22 cellular contexts compared by ENCODE assay signal in the genomic region with DNA sequence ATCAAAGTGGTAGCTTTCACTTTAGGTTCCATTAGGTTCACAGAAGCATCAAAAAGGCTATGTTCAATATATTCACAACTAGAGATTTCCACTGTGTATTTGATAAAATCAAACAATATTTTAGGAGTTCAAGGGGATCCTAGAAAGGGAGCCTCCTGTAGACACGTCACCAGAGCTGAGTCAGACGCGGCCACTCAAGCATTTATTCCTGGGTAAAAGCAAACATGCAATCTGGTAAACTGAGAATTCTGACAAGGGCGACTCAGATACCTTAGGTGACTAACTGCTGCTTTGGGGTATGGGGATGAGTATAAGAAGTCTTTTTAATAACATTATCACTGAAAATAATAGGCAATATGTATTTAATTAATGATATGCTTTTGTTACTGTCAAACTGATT.
A peak's percentile ranks its signal among the peaks of the same experiment; 100 is the strongest.
DNase-seq lines count a peak whose midpoint lies in the region; ATAC-seq and TF ChIP-seq lines count a peak whose summit lies in the region.
"Had no signal": no experiment of that assay in that cellular context is flagged by ENCODE, and none has a peak within 500 bp of the region (broad histone marks: within the 10 kb centered on the region; RNA-seq: fewer than 3 reads in every experiment).

No MANE protein-coding gene starts in this region.

- no peaks in the 10 kb centered on the region for H3K4me1 Mint-ChIP-seq in CD4-positive, alpha-beta T cell (ENCODE audit: low read depth)
- H3K4me1 Mint-ChIP-seq: CD4-positive, CD25-positive, alpha-beta regulatory T cell had no signal

- H3K27ac Mint-ChIP-seq in CD4-positive, alpha-beta T cell = no peak overlapping the region
- H3K27ac Mint-ChIP-seq: CD4-positive, CD25-positive, alpha-beta regulatory T cell had no signal

- H3K4ac ChIP-seq in mesenchymal stem cell (ENCODE audit: low read depth in 1 of 2, low read length in 2 of 2) (no peak overlapping the region), trophoblast cell (ENCODE audit: low read depth, low read length) (no peak overlapping the region)

- H3K4me1 ChIP-seq in Karpas-422 (ENCODE audit: low read length) (no peaks in the 10 kb centered on the region), mesenchymal stem cell (ENCODE audit: control insufficient read depth, insufficient read depth, low read depth, low read length) (no peaks in the 10 kb centered on the region), trophoblast cell (ENCODE audit: control insufficient read depth in 1 of 2, insufficient read depth in 2 of 2, low read length in 2 of 2) (no peaks in the 10 kb centered on the region)
- H3K4me1 ChIP-seq: BE2C, Caco-2 had no signal

- no peak for ATAC-seq in CD4-positive, alpha-beta T cell (ENCODE audit: poor library complexity)

- H3K4me3 ChIP-seq in Karpas-422 (ENCODE audit: low read length) (no peak overlapping the region), brain microvascular endothelial cell (ENCODE audit: low read depth, low read length) (no peak overlapping the region), mesenchymal stem cell (ENCODE audit: insufficient read depth in 1 of 2, low read depth in 1 of 2, low read length in 2 of 2) (peak overlapping the region in 1 of 2 experiments; percentile 54), trophoblast cell (ENCODE audit: low read depth, low read length) (no peak overlapping the region)
- H3K4me3 ChIP-seq: MG63, SK-N-MC had no signal

- CTCF ChIA-PET in CD4-positive, alpha-beta T cell (lab: Charles Lee) = interaction anchor here (0.6 kb wide), 1 partner anchor 1782 kb away, joined by 3 read pairs; no protein-coding TSS in a partner anchor

- no peaks in the 10 kb centered on the region for H4K20me1 ChIP-seq in Karpas-422 (ENCODE audit: insufficient read depth, low read depth, low read length)

- peaks cover 7% of the 10 kb centered on the region for H3K9me3 Mint-ChIP-seq in CD4-positive, alpha-beta T cell

- no peak overlapping the region for H2BK15ac ChIP-seq in mesenchymal stem cell (ENCODE audit: low read depth, poor library complexity, severe bottlenecking)

- H3K27me3 Mint-ChIP-seq in CD4-positive, alpha-beta T cell = no peaks in the 10 kb centered on the region
- H3K27me3 Mint-ChIP-seq: CD4-positive, CD25-positive, alpha-beta regulatory T cell had no signal

- H3K36me3 ChIP-seq in Karpas-422 (ENCODE audit: insufficient read depth, low read length) (no peaks in the 10 kb centered on the region), brain microvascular endothelial cell (replicated peaks) (no peaks in the 10 kb centered on the region), mesenchymal stem cell (ENCODE audit: control insufficient read depth in 1 of 2, insufficient read depth in 2 of 2, low read depth in 1 of 2, low read length in 2 of 2) (no peaks in the 10 kb centered on the region), trophoblast cell (ENCODE audit: control insufficient read depth in 1 of 2, insufficient read depth in 2 of 2, low read length in 2 of 2) (no peaks in the 10 kb centered on the region)
- H3K36me3 ChIP-seq: BE2C, MG63 had no signal

- POLR2A ChIA-PET in CD4-positive, alpha-beta T cell (lab: Charles Lee) = no interaction called here

- H3K27ac ChIP-seq in Karpas-422 (ENCODE audit: low read length) (no peak overlapping the region), brain microvascular endothelial cell (no peak overlapping the region), mesenchymal stem cell (ENCODE audit: low read length, poor library complexity, severe bottlenecking) (no peak overlapping the region), trophoblast cell (ENCODE audit: low read depth, low read length) (no peak overlapping the region)
- no peak overlapping the region for H3K27ac ChIP-seq in CD4-positive, alpha-beta T cell (ENCODE audit: low read depth, low read length)
- H3K27ac ChIP-seq: SK-N-MC had no signal

- H3K9me2 ChIP-seq in Karpas-422 (replicated peaks; ENCODE audit: insufficient read depth, low read length) = no peaks in the 10 kb centered on the region

- H3K27me3 ChIP-seq in Karpas-422 (ENCODE audit: low read length) (no peaks in the 10 kb centered on the region), brain microvascular endothelial cell (replicated peaks) (no peaks in the 10 kb centered on the region), mesenchymal stem cell (ENCODE audit: control insufficient read depth in 1 of 2, insufficient read depth in 1 of 2, low read length in 2 of 2) (no peaks in the 10 kb centered on the region), trophoblast cell (ENCODE audit: insufficient read depth, low read length) (no peaks in the 10 kb centered on the region)
- H3K27me3 ChIP-seq in CD4-positive, alpha-beta T cell (ENCODE audit: control insufficient read depth, insufficient read depth, low read length) = no peaks in the 10 kb centered on the region
- H3K27me3 ChIP-seq: BE2C, MG63 had no signal

- TF ChIP-seq CTCF in brain microvascular endothelial cell (IDR thresholded peaks at IDR 0.05; ENCODE audit: low read depth, low read length, missing control alignments) = no peak
- no peak for TF ChIP-seq CTCF in CD4-positive, alpha-beta T cell (IDR thresholded peaks at IDR 0.05)

- no peak overlapping the region for H2BK5ac ChIP-seq in mesenchymal stem cell (ENCODE audit: low read depth, low read length, poor library complexity, severe bottlenecking)
- no peak overlapping the region for H2BK5ac ChIP-seq in trophoblast cell (ENCODE audit: low read depth, low read length, poor library complexity)

- H3K4me2 ChIP-seq in Karpas-422 (ENCODE audit: low read depth, low read length, poor library complexity, severe bottlenecking) (no peak overlapping the region), mesenchymal stem cell (ENCODE audit: low read length, poor library complexity, severe bottlenecking) (no peak overlapping the region), trophoblast cell (ENCODE audit: low read length) (no peak overlapping the region)

- H4K8ac ChIP-seq in mesenchymal stem cell (ENCODE audit: low read length) = no peak overlapping the region
- no peak overlapping the region for H4K8ac ChIP-seq in trophoblast cell (ENCODE audit: low read depth, low read length)

- in situ Hi-C loops in brain microvascular endothelial cell (cut with HindIII; ENCODE audit: low pct_ligation_motif_present, low sequenced_read_pairs) = no loop called here

- H4K12ac ChIP-seq in trophoblast cell (ENCODE audit: low read depth, low read length) = no peak overlapping the region

- WGBS in mesenchymal stem cell = 83% methylated on average over 3 of the region's 4 CpGs
- no CpG with 5 or more reads among the region's 4 CpGs for WGBS in trophoblast cell (ENCODE audit: extremely low coverage, insufficient coverage, insufficient read length)

- peak; percentile 7 for DNase-seq in AG20443 (ENCODE audit: low spot score)
- DNase-seq in Karpas-422 = peak; percentile 20
- peak; percentile 21 for DNase-seq in brain microvascular endothelial cell
- DNase-seq in mesenchymal stem cell = no peak
- no peak for DNase-seq in CD4-positive, alpha-beta T cell
- no peak for DNase-seq in anterior cingulate cortex (lab: John Stamatoyannopoulos, UW)
- DNase-seq in NCI-H187 (lab: John Stamatoyannopoulos, UW) = no peak
- DNase-seq in trophoblast cell = no peak
- DNase-seq: 8988T; BE2C; Caco-2; CD4-positive, CD25-positive, alpha-beta regulatory T cell; KG1; MG63; NCI-H1048; NCI-H146; NCI-H2081; NCI-H2171 treated with DMSO at 0.1 percent for 48 hours; NCI-H446; NK-92 treated with Interleukin-12 subunit alpha and Interleukin-12 subunit beta, amount 100 ng/mL, for 24 hours; Right ventricle myocardium superior had no signal

- H3K9me3 ChIP-seq in Karpas-422 (ENCODE audit: low read length) (no peaks in the 10 kb centered on the region), mesenchymal stem cell (ENCODE audit: control insufficient read depth, low read length) (no peaks in the 10 kb centered on the region), trophoblast cell (ENCODE audit: insufficient read depth, low read depth, low read length) (no peaks in the 10 kb centered on the region)
- H3K9me3 ChIP-seq in CD4-positive, alpha-beta T cell (ENCODE audit: control insufficient read depth, low read length) = no peaks in the 10 kb centered on the region
- H3K9me3 ChIP-seq: BE2C had no signal

- H3K79me2 ChIP-seq in Karpas-422 (ENCODE audit: low read length) (no peaks in the 10 kb centered on the region), trophoblast cell (ENCODE audit: control insufficient read depth, insufficient read depth, low read length, poor library complexity) (no peaks in the 10 kb centered on the region)

- no peak overlapping the region for H2BK120ac ChIP-seq in mesenchymal stem cell (ENCODE audit: low read depth, low read length)
- H2BK120ac ChIP-seq in trophoblast cell (ENCODE audit: insufficient read depth, low read length, poor library complexity) = no peak overlapping the region

- H3K23ac ChIP-seq in mesenchymal stem cell (ENCODE audit: low read length in 2 of 2) (no peak overlapping the region), trophoblast cell (ENCODE audit: low read length) (no peak overlapping the region)

- H2BK12ac ChIP-seq in mesenchymal stem cell (ENCODE audit: low read length in 2 of 2) (no peak overlapping the region), trophoblast cell (ENCODE audit: low read length) (no peak overlapping the region)

- H3K79me1 ChIP-seq in mesenchymal stem cell (replicated peaks; ENCODE audit: low read length, poor library complexity, severe bottlenecking) (no peaks in the 10 kb centered on the region), trophoblast cell (ENCODE audit: low read length) (no peaks in the 10 kb centered on the region)

- H4K91ac ChIP-seq in mesenchymal stem cell (ENCODE audit: low read length) (no peak overlapping the region), trophoblast cell (ENCODE audit: low read depth, low read length) (no peak overlapping the region)

- no peak overlapping the region for H3K4me3 Mint-ChIP-seq in CD4-positive, alpha-beta T cell
- H3K4me3 Mint-ChIP-seq: CD4-positive, CD25-positive, alpha-beta regulatory T cell had no signal

- no peaks in the 10 kb centered on the region for H3K36me3 Mint-ChIP-seq in CD4-positive, alpha-beta T cell (ENCODE audit: low read depth)

- H3K14ac ChIP-seq in mesenchymal stem cell (ENCODE audit: low read length in 2 of 2) (no peak overlapping the region), trophoblast cell (ENCODE audit: low read length) (no peak overlapping the region)

- no peak overlapping the region for H2AK5ac ChIP-seq in mesenchymal stem cell (ENCODE audit: low read length, severe bottlenecking)
- no peak overlapping the region for H2AK5ac ChIP-seq in trophoblast cell (ENCODE audit: low read length)

- no peak overlapping the region for H2AFZ ChIP-seq in Karpas-422 (ENCODE audit: low read length)
- no peak overlapping the region for H2AFZ ChIP-seq in mesenchymal stem cell (ENCODE audit: low read depth, low read length)
- H2AFZ ChIP-seq in trophoblast cell (ENCODE audit: insufficient read depth, low read length, poor library complexity) = no peak overlapping the region

- intact Hi-C loops in CD4-positive, alpha-beta T cell (cut with DNase I, micrococcal nuclease) = no loop called here

- H3K18ac ChIP-seq in mesenchymal stem cell (ENCODE audit: low read depth in 1 of 2, low read length in 2 of 2) (no peak overlapping the region), trophoblast cell (ENCODE audit: low read length) (no peak overlapping the region)

- H3K9ac ChIP-seq in Karpas-422 (ENCODE audit: low read length) (no peak overlapping the region), mesenchymal stem cell (ENCODE audit: low read length) (peak overlapping the region; percentile 70), trophoblast cell (ENCODE audit: low read length) (no peak overlapping the region)

Comparison
In these comparisons a context has a peak if more than half of its experiments do, and no peak if none do; other contexts are left out.
1. DNase-seq: peak in AG20443 (single experiment), Karpas-422 (single experiment) and brain microvascular endothelial cell (single experiment); none in mesenchymal stem cell (single experiment), CD4-positive, alpha-beta T cell (0 of 10), anterior cingulate cortex (0 of 58), NCI-H187 (0 of 2) and trophoblast cell (0 of 2).